In genomic region chr3:148190441-148190990, GRCh38 we compare ENCODE assay signal across 19 cellular contexts.
"Had no signal": no experiment of that assay in that cellular context is flagged by ENCODE, and none has a peak within 500 bp of the region (broad histone marks: within the 10 kb centered on the region; RNA-seq: fewer than 3 reads in every experiment).

No MANE protein-coding gene starts in this region.

- H3K27ac ChIP-seq: cardiac muscle cell, gastrocnemius medialis, heart right ventricle, tibial nerve, uterus had no signal

- DNase-seq: activated B cell treated with CpG ODN at 0.5 μM for 24 hours; activated CD4-positive, alpha-beta memory T cell treated with anti-CD3 and anti-CD28 coated beads, Interleukin-2, amount 10 ng/mL, durations not matched to agents 7 days and 5 days; activated CD4-positive, alpha-beta T cell treated with anti-CD3 and anti-CD28 coated beads for 48 hours; activated CD8-positive, alpha-beta memory T cell treated with anti-CD3 and anti-CD28 coated beads, Interleukin-2, amount 10 ng/mL, durations not matched to agents 7 days and 5 days; activated effector memory CD4-positive, alpha-beta T cell treated with anti-CD3 and anti-CD28 coated beads, Interleukin-2, amount 50 U/mL, for 16 hours; activated naive CD4-positive, alpha-beta T cell treated with anti-CD3 and anti-CD28 coated beads, Interleukin-2, amount 50 U/mL, for 16 hours; activated T-cell treated with anti-CD3 and anti-CD28 coated beads, Interleukin-2, amount 50 U/mL, for 24 hours; gastrocnemius medialis; heart right ventricle; left cardiac atrium; mesendoderm; natural killer cell; stimulated activated CD8-positive, alpha-beta memory T cell treated with anti-CD3 and anti-CD28 coated beads, Interleukin-4, amount 100 ng/mL, for 48 hours; stimulated activated naive CD4-positive, alpha-beta T cell; T-helper 1 cell; T-helper 9 cell; uterus had no signal

- H3K4me1 ChIP-seq: gastrocnemius medialis, heart right ventricle, uterus had no signal

- H3K9me3 ChIP-seq: gastrocnemius medialis, tibial nerve, uterus had no signal

- H3K27me3 ChIP-seq: cardiac muscle cell, gastrocnemius medialis, heart right ventricle, tibial nerve, uterus had no signal

- H3K4me3 ChIP-seq: cardiac muscle cell, gastrocnemius medialis, heart right ventricle, tibial nerve, uterus had no signal

- ATAC-seq: activated CD8-positive, alpha-beta memory T cell treated with anti-CD3 and anti-CD28 coated beads, Interleukin-2, amount 10 ng/mL, durations not matched to agents 7 days and 5 days; gastrocnemius medialis; heart right ventricle; left cardiac atrium; natural killer cell had no signal

- H3K36me3 ChIP-seq: cardiac muscle cell, gastrocnemius medialis, heart right ventricle, tibial nerve, uterus had no signal
